ENCODE assay signal across 8 cellular contexts in genomic region chr20:23655551-23656211, GRCh38. TPM values are rescaled to one million over a fixed set of nuclear protein-coding genes. Genes with fewer than 3 reads are reported as not detected.
DNase-seq lines count a peak whose midpoint lies in the region; ATAC-seq and TF ChIP-seq lines count a peak whose summit lies in the region.
"Had no signal": no experiment of that assay in that cellular context is flagged by ENCODE, and none has a peak within 500 bp of the region (broad histone marks: within the 10 kb centered on the region; RNA-seq: fewer than 3 reads in every experiment).

No MANE protein-coding gene starts in this region.

- H3K27me3 ChIP-seq in esophagus squamous epithelium (no peaks in the 10 kb centered on the region), mucosa of rectum (ENCODE audit: control insufficient read depth in 2 of 2, insufficient read depth in 2 of 2, low read length in 2 of 2) (no peaks in the 10 kb centered on the region), upper lobe of right lung (no peaks in the 10 kb centered on the region)

- TF ChIP-seq POLR2A in esophagus squamous epithelium (IDR thresholded peaks at IDR 0.05), result no peak

- peak overlapping the region in 1 of 2 donors; percentile 26 for H3K9ac ChIP-seq in mucosa of rectum (ENCODE audit: low read depth in 1 of 2, low read length in 2 of 2)

- DNase-seq in OCI-M1 (lab: John Stamatoyannopoulos, UW) (peak; percentile 3), esophagus squamous epithelium (lab: John Stamatoyannopoulos, UW) (no peak), upper lobe of right lung (peak; percentile 89), nephron progenitor cell (no peak), SHP77 (lab: John Stamatoyannopoulos, UW) (no peak)

- H3K36me3 Mint-ChIP-seq in nephron progenitor cell (ENCODE audit: low read depth), result no peaks in the 10 kb centered on the region
- H3K36me3 Mint-ChIP-seq: T-cell had no signal

- H3K27ac ChIP-seq in esophagus squamous epithelium, result peak overlapping the region; percentile 11 to 75 (median 72)
- peak overlapping the region; percentile 52 to 70 for H3K27ac ChIP-seq in mucosa of rectum (ENCODE audit: low read depth in 2 of 2, low read length in 2 of 2)
- H3K27ac ChIP-seq in upper lobe of right lung, result peak overlapping the region; percentile 65

- H3K27me3 Mint-ChIP-seq in nephron progenitor cell (ENCODE audit: low read depth, poor library complexity), result peaks cover 5% of the 10 kb centered on the region

- no peaks in the 10 kb centered on the region for H3K9me3 Mint-ChIP-seq in nephron progenitor cell
- H3K9me3 Mint-ChIP-seq: T-cell had no signal

- H3K36me3 ChIP-seq in esophagus squamous epithelium (no peaks in the 10 kb centered on the region), mucosa of rectum (ENCODE audit: control insufficient read depth in 2 of 2, insufficient read depth in 2 of 2, low read length in 2 of 2) (no peaks in the 10 kb centered on the region), upper lobe of right lung (no peaks in the 10 kb centered on the region)

- TF ChIP-seq CTCF in esophagus squamous epithelium (IDR thresholded peaks at IDR 0.05) (no peak), upper lobe of right lung (IDR thresholded peaks at IDR 0.05) (no peak), nephron progenitor cell (IDR thresholded peaks at IDR 0.05) (no peak)

- no peak overlapping the region for H3K27ac Mint-ChIP-seq in nephron progenitor cell
- H3K27ac Mint-ChIP-seq: T-cell had no signal

- WGBS in esophagus squamous epithelium, 2 donors, result 54 to 79% methylated on average over 6 to 9 of the region's 22 CpGs

- intact Hi-C loops in esophagus squamous epithelium (cut with DNase I) (no loop called here), upper lobe of right lung (cut with DNase I) (no loop called here)

- H3K4me1 ChIP-seq in esophagus squamous epithelium (peaks cover 27 to 59% (median 27%) of the 10 kb centered on the region in 3 donors), mucosa of rectum (ENCODE audit: control insufficient read depth in 2 of 2, insufficient read depth in 2 of 2, low read length in 2 of 2) (peaks cover 0 to 10% of the 10 kb centered on the region in 2 donors), upper lobe of right lung (peaks cover 21% of the 10 kb centered on the region)

- H3K9me3 ChIP-seq in esophagus squamous epithelium, result no peaks in the 10 kb centered on the region
- no peaks in the 10 kb centered on the region for H3K9me3 ChIP-seq in mucosa of rectum (ENCODE audit: control insufficient read depth in 2 of 2, low read length in 2 of 2)
- no peaks in the 10 kb centered on the region for H3K9me3 ChIP-seq in upper lobe of right lung

- ATAC-seq in upper lobe of right lung, result peak; percentile 96
- no peak for ATAC-seq in GM21367 (IDR thresholded peaks at IDR 0.05; ENCODE audit: unreplicated experiment)
- ATAC-seq: T-cell had no signal

- peaks cover 22% of the 10 kb centered on the region for H3K4me1 Mint-ChIP-seq in nephron progenitor cell
- H3K4me1 Mint-ChIP-seq: T-cell had no signal

- H3K4me3 Mint-ChIP-seq in nephron progenitor cell, result no peak overlapping the region
- H3K4me3 Mint-ChIP-seq: T-cell had no signal

- H3K4me3 ChIP-seq in esophagus squamous epithelium (peak overlapping the region in 2 of 4 donors; percentile 2 to 17), mucosa of rectum (ENCODE audit: low read length in 2 of 2) (no peak overlapping the region), upper lobe of right lung (peak overlapping the region; percentile 21)

RNA-seq across cellular contexts. Expression of gene CST3, which starts 17.9 kb away (rescaled TPM):
- total RNA-seq in esophagus squamous epithelium (100 to 1,000 TPM; 323 to 899 (median 600) TPM), upper lobe of right lung (666 TPM)

RNA-seq across cellular contexts. Expression of gene CST4, which starts 33.2 kb away (rescaled TPM):
- not detected for total RNA-seq in esophagus squamous epithelium
- total RNA-seq in upper lobe of right lung, result not detected
- total RNA-seq: T-cell had no signal

RNA-seq across cellular contexts. Expression of gene CST9, which starts 50.0 kb away (rescaled TPM):
- total RNA-seq in esophagus squamous epithelium, result not detected
- total RNA-seq in upper lobe of right lung, result not detected
- total RNA-seq: T-cell had no signal

Comparison
In these comparisons a context has a peak if more than half of its experiments do, and no peak if none do; other contexts are left out.
1. DNase-seq: peak in OCI-M1 (single experiment) and upper lobe of right lung (single experiment); none in esophagus squamous epithelium (single experiment), nephron progenitor cell (single experiment) and SHP77 (0 of 2).
2. Peak in every context shown above with its lines, with median percentiles within 50 percentile points of each other: H3K27ac ChIP-seq.